Comparison of ENCODE assay signal across 2 cellular contexts in the genomic region with DNA sequence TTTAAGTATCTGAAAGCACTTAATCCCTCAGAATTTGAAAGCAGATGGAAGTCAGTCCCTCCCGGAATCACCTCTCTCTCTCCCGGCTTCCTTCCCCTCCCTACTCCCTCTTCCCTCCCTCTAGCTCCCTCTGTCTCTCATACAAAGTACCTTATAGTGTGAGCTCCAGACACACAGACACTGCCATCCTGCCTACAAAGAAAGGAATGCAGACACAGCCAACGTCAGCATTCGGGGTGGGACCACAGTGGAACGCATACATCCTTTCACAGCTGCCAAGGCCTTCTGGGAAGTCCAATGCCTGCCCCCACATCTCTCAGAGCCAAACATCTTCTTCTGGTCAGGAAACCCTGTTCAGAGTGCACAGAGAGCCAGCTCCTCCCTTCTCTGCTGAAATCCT.
TF ChIP-seq lines count a peak whose summit lies in the region.

No MANE protein-coding gene starts in this region.

TF ChIP-seq in HCT116, 20 proteins besides CTCF, POLR2A, EP300 and RAD21 (continued from another document):
- TF ChIP-seq, protein P1, sequence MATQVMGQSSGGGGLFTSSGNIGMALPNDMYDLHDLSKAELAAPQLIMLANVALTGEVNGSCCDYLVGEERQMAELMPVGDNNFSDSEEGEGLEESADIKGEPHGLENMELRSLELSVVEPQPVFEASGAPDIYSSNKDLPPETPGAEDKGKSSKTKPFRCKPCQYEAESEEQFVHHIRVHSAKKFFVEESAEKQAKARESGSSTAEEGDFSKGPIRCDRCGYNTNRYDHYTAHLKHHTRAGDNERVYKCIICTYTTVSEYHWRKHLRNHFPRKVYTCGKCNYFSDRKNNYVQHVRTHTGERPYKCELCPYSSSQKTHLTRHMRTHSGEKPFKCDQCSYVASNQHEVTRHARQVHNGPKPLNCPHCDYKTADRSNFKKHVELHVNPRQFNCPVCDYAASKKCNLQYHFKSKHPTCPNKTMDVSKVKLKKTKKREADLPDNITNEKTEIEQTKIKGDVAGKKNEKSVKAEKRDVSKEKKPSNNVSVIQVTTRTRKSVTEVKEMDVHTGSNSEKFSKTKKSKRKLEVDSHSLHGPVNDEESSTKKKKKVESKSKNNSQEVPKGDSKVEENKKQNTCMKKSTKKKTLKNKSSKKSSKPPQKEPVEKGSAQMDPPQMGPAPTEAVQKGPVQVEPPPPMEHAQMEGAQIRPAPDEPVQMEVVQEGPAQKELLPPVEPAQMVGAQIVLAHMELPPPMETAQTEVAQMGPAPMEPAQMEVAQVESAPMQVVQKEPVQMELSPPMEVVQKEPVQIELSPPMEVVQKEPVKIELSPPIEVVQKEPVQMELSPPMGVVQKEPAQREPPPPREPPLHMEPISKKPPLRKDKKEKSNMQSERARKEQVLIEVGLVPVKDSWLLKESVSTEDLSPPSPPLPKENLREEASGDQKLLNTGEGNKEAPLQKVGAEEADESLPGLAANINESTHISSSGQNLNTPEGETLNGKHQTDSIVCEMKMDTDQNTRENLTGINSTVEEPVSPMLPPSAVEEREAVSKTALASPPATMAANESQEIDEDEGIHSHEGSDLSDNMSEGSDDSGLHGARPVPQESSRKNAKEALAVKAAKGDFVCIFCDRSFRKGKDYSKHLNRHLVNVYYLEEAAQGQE (IDR thresholded peaks at IDR 0.05; ENCODE audit: low read depth), result no peak
- no peak for TF ChIP-seq CEBPB (IDR thresholded peaks at IDR 0.05; ENCODE audit: low read depth)
- TF ChIP-seq SIN3A (IDR thresholded peaks at IDR 0.05; ENCODE audit: low read depth), result no peak
- TF ChIP-seq EZH2phosphoT487 (IDR thresholded peaks at IDR 0.05; ENCODE audit: borderline replicate concordance), result no peak
- TF ChIP-seq SRF (IDR thresholded peaks at IDR 0.05; ENCODE audit: low read depth), result no peak
- TF ChIP-seq, protein P2, sequence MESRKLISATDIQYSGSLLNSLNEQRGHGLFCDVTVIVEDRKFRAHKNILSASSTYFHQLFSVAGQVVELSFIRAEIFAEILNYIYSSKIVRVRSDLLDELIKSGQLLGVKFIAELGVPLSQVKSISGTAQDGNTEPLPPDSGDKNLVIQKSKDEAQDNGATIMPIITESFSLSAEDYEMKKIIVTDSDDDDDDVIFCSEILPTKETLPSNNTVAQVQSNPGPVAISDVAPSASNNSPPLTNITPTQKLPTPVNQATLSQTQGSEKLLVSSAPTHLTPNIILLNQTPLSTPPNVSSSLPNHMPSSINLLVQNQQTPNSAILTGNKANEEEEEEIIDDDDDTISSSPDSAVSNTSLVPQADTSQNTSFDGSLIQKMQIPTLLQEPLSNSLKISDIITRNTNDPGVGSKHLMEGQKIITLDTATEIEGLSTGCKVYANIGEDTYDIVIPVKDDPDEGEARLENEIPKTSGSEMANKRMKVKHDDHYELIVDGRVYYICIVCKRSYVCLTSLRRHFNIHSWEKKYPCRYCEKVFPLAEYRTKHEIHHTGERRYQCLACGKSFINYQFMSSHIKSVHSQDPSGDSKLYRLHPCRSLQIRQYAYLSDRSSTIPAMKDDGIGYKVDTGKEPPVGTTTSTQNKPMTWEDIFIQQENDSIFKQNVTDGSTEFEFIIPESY (IDR thresholded peaks at IDR 0.05; ENCODE audit: extremely low read depth, insufficient replicate concordance, low read length), result no peak
- TF ChIP-seq, protein P3, sequence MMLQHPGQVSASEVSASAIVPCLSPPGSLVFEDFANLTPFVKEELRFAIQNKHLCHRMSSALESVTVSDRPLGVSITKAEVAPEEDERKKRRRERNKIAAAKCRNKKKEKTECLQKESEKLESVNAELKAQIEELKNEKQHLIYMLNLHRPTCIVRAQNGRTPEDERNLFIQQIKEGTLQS (IDR thresholded peaks at IDR 0.05), result no peak
- TF ChIP-seq YY1 (IDR thresholded peaks at IDR 0.05; ENCODE audit: extremely low read depth, insufficient replicate concordance, low read depth, low read length), result no peak
- no peak for TF ChIP-seq ELF1 (IDR thresholded peaks at IDR 0.05; ENCODE audit: borderline replicate concordance, low read depth)
- TF ChIP-seq TCF7L2 (IDR thresholded peaks at IDR 0.05; ENCODE audit: borderline replicate concordance, extremely low read depth, insufficient read depth, insufficient read length), result no peak
- no peak for TF ChIP-seq FOSL1 (IDR thresholded peaks at IDR 0.05; ENCODE audit: low read depth)
- TF ChIP-seq, protein P4, sequence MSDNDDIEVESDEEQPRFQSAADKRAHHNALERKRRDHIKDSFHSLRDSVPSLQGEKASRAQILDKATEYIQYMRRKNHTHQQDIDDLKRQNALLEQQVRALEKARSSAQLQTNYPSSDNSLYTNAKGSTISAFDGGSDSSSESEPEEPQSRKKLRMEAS (IDR thresholded peaks at IDR 0.05), result no peak
- no peak for TF ChIP-seq POLR2AphosphoS5 (IDR thresholded peaks at IDR 0.05; ENCODE audit: low read depth, low read length)
- TF ChIP-seq ZNF274 (IDR thresholded peaks at IDR 0.05; ENCODE audit: low read depth, low read length), result no peak
- TF ChIP-seq ZFX (IDR thresholded peaks at IDR 0.05), result no peak

TF ChIP-seq in SK-N-SH, 30 proteins besides CTCF, POLR2A, EP300 and RAD21 (continued from another document):
- TF ChIP-seq, protein P1 (IDR thresholded peaks at IDR 0.05; ENCODE audit: low read depth, low read length), result peak; percentile 61; the same call in 1 of the 2 replicates
- TF ChIP-seq NFIC (IDR thresholded peaks at IDR 0.05; ENCODE audit: borderline replicate concordance) (0 out of 2 replicates have a peak, but pooled peaks have one; percentile 46), TAF1 (IDR thresholded peaks at IDR 0.05; ENCODE audit: borderline replicate concordance, low read depth, low read length) (peak; percentile 50), FOSL2 (IDR thresholded peaks at IDR 0.05; ENCODE audit: borderline replicate concordance, low read depth) (no peak)
